14 cellular contexts compared by ENCODE assay signal in the genomic region with DNA sequence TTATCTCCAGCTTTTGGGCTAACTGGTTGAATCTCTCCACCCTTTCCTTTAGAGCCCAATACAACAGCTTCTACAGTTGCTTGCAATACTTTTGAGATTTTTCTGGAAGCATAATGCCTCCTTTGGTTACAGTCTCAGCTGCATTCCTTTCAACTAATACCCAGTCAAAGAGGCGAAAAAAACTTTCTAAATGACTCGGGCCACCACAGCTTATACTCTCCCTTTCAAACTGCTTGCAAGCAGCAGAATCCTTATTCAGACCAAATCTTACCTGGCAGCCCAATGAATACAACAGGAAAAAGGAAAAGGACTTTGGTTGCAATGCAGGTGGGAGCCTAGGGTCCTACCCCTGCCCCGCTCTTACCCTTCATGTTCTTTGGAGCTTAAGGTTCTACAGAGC. TPM values are rescaled to one million over a fixed set of nuclear protein-coding genes. Genes with fewer than 3 reads are reported as not detected.
DNase-seq lines count a peak whose midpoint lies in the region; ATAC-seq, FAIRE-seq and TF ChIP-seq lines count a peak whose summit lies in the region.
"Had no signal": no experiment of that assay in that cellular context is flagged by ENCODE, and none has a peak within 500 bp of the region (broad histone marks: within the 10 kb centered on the region; RNA-seq: fewer than 3 reads in every experiment).

No MANE protein-coding gene starts in this region.

- no peaks in the 10 kb centered on the region for H3K27me3 ChIP-seq in CD8-positive, alpha-beta memory T cell (ENCODE audit: insufficient read depth, low read length, poor library complexity, severe bottlenecking)
- H3K27me3 ChIP-seq in Caco-2 (replicated peaks; ENCODE audit: control insufficient read depth, insufficient read depth, low read length): no peaks in the 10 kb centered on the region
- peaks cover 75 to 86% of the 10 kb centered on the region in 2 experiments for H3K27me3 ChIP-seq in mesenchymal stem cell (ENCODE audit: control insufficient read depth in 1 of 2, insufficient read depth in 1 of 2, low read length in 2 of 2)

- H3K18ac ChIP-seq in mesenchymal stem cell (ENCODE audit: low read depth in 1 of 2, low read length in 2 of 2): no peak overlapping the region

- H3K9me3 Mint-ChIP-seq in activated T-cell treated with anti-CD3 and anti-CD28 coated beads, Interleukin-2, amount 50 U/mL, for 24 hours: peaks cover 3% of the 10 kb centered on the region
- no peaks in the 10 kb centered on the region for H3K9me3 Mint-ChIP-seq in CD8-positive, alpha-beta memory T cell
- no peaks in the 10 kb centered on the region for H3K9me3 Mint-ChIP-seq in activated T-helper 17 cell treated with anti-CD3 and anti-CD28 coated beads, Interleukin-2, amount 50 U/mL, for 72 hours
- H3K9me3 Mint-ChIP-seq in naive thymus-derived CD8-positive, alpha-beta T cell: peaks cover 0 to 3% (median 0%) of the 10 kb centered on the region in 9 donors
- H3K9me3 Mint-ChIP-seq in Caco-2 (ENCODE audit: unreplicated experiment): no peaks in the 10 kb centered on the region

- H4K91ac ChIP-seq in mesenchymal stem cell (ENCODE audit: low read length): no peak overlapping the region

- CTCF ChIA-PET in CD8-positive, alpha-beta memory T cell (lab: Charles Lee): interaction anchor here (1.0 to 3.0 kb wide), 6 partner anchors 11 to 134 kb away, joined by 3 to 18 read pairs (median 4); a partner anchor contains a TSS
- CTCF ChIA-PET in Caco-2 (lab: Charles Lee): interaction anchor here (0.9 kb wide), 1 partner anchor 11 kb away, joined by 5 read pairs; no protein-coding TSS in a partner anchor

- H3K4me3 ChIP-seq in CD8-positive, alpha-beta memory T cell (ENCODE audit: low read length): no peak overlapping the region
- H3K4me3 ChIP-seq in Caco-2 (ENCODE audit: low read depth, low read length) (no peak overlapping the region), mesenchymal stem cell (ENCODE audit: insufficient read depth in 1 of 2, low read depth in 1 of 2, low read length in 2 of 2) (no peak overlapping the region)

- H2BK120ac ChIP-seq in mesenchymal stem cell (ENCODE audit: low read depth, low read length): no peak overlapping the region

- H3K9ac ChIP-seq in mesenchymal stem cell (ENCODE audit: low read length): no peak overlapping the region

- H3K27me3 Mint-ChIP-seq in activated T-cell treated with anti-CD3 and anti-CD28 coated beads, Interleukin-2, amount 50 U/mL, for 24 hours: no peaks in the 10 kb centered on the region
- peaks cover 0 to 1% of the 10 kb centered on the region in 2 donors for H3K27me3 Mint-ChIP-seq in CD8-positive, alpha-beta memory T cell
- H3K27me3 Mint-ChIP-seq in activated T-helper 17 cell treated with anti-CD3 and anti-CD28 coated beads, Interleukin-2, amount 50 U/mL, for 72 hours: no peaks in the 10 kb centered on the region
- no peaks in the 10 kb centered on the region for H3K27me3 Mint-ChIP-seq in naive thymus-derived CD8-positive, alpha-beta T cell
- H3K27me3 Mint-ChIP-seq in Caco-2 (ENCODE audit: insufficient read depth, unreplicated experiment): no peaks in the 10 kb centered on the region

- FAIRE-seq in HTR-8/SVneo (lab: Jason Lieb, UNC): no peak
- FAIRE-seq: H1 had no signal

- H3K27ac Mint-ChIP-seq in activated T-cell treated with anti-CD3 and anti-CD28 coated beads, Interleukin-2, amount 50 U/mL, for 24 hours: peak overlapping the region; percentile 94
- peak overlapping the region in 7 of 8 donors; percentile 12 to 78 (median 37) for H3K27ac Mint-ChIP-seq in CD8-positive, alpha-beta memory T cell
- peak overlapping the region; percentile 55 for H3K27ac Mint-ChIP-seq in activated T-helper 17 cell treated with anti-CD3 and anti-CD28 coated beads, Interleukin-2, amount 50 U/mL, for 72 hours
- peak overlapping the region in 8 of 10 donors; percentile 3 to 86 (median 73) for H3K27ac Mint-ChIP-seq in naive thymus-derived CD8-positive, alpha-beta T cell
- no peak overlapping the region for H3K27ac Mint-ChIP-seq in Caco-2 (ENCODE audit: unreplicated experiment)

- no TSS peak for BruUV-seq in Caco-2 (replicated peaks; lab: Mats Ljungman, UMichigan)

- ATAC-seq in activated T-helper 17 cell treated with anti-CD3 and anti-CD28 coated beads, Interleukin-2, amount 50 U/mL, for 72 hours (replicated peaks): peak; percentile 30
- no peak for ATAC-seq in naive thymus-derived CD8-positive, alpha-beta T cell

- WGBS in mesenchymal stem cell: 78% methylated on average over 2 of the region's 3 CpGs

- peak overlapping the region; percentile 34 for H3K4me3 Mint-ChIP-seq in activated T-cell treated with anti-CD3 and anti-CD28 coated beads, Interleukin-2, amount 50 U/mL, for 24 hours
- H3K4me3 Mint-ChIP-seq in CD8-positive, alpha-beta memory T cell: no peak overlapping the region
- peak overlapping the region; percentile 42 for H3K4me3 Mint-ChIP-seq in activated T-helper 17 cell treated with anti-CD3 and anti-CD28 coated beads, Interleukin-2, amount 50 U/mL, for 72 hours
- no peak overlapping the region for H3K4me3 Mint-ChIP-seq in naive thymus-derived CD8-positive, alpha-beta T cell
- no peak overlapping the region for H3K4me3 Mint-ChIP-seq in Caco-2 (ENCODE audit: unreplicated experiment)

- no peaks in the 10 kb centered on the region for H3K79me1 ChIP-seq in mesenchymal stem cell (replicated peaks; ENCODE audit: low read length, poor library complexity, severe bottlenecking)

- intact Hi-C loops in Caco-2 (cut with micrococcal nuclease; ENCODE audit: unreplicated experiment): no loop called here

- H3K4me2 ChIP-seq in mesenchymal stem cell (ENCODE audit: low read length, poor library complexity, severe bottlenecking): no peak overlapping the region

- H2AK5ac ChIP-seq in mesenchymal stem cell (ENCODE audit: low read length, severe bottlenecking): no peak overlapping the region

- no peak overlapping the region for H2BK5ac ChIP-seq in mesenchymal stem cell (ENCODE audit: low read depth, low read length, poor library complexity, severe bottlenecking)

- H3K36me3 ChIP-seq in CD8-positive, alpha-beta memory T cell (ENCODE audit: insufficient read depth, low read length): peaks cover 23% of the 10 kb centered on the region
- H3K36me3 ChIP-seq in Caco-2 (ENCODE audit: control insufficient read depth, insufficient read depth, low read length): no peaks in the 10 kb centered on the region
- no peaks in the 10 kb centered on the region for H3K36me3 ChIP-seq in mesenchymal stem cell (ENCODE audit: control insufficient read depth in 1 of 2, insufficient read depth in 2 of 2, low read depth in 1 of 2, low read length in 2 of 2)

- no peak for DNase-seq in activated T-cell treated with anti-CD3 and anti-CD28 coated beads, Interleukin-2, amount 50 U/mL, for 24 hours
- DNase-seq in activated T-cell treated with anti-CD3 and anti-CD28 coated beads for 4 hours (no peak), Caco-2 (no peak), HTR-8/SVneo (ENCODE audit: insufficient read length, low spot score) (no peak), mesenchymal stem cell (no peak)
- DNase-seq in CD8-positive, alpha-beta memory T cell: no peak
- DNase-seq in naive thymus-derived CD8-positive, alpha-beta T cell: no peak
- DNase-seq: ACHN, DMS 273 treated with DMSO at 0.1 percent for 48 hours, NCI-H187 treated with DMSO at 0.1 percent for 48 hours, NCI-H510A, NCI-H82 had no signal

- peaks cover 84% of the 10 kb centered on the region for H3K4me1 Mint-ChIP-seq in activated T-cell treated with anti-CD3 and anti-CD28 coated beads, Interleukin-2, amount 50 U/mL, for 24 hours (ENCODE audit: low read depth)
- H3K4me1 Mint-ChIP-seq in CD8-positive, alpha-beta memory T cell: peaks cover 22 to 46% (median 29%) of the 10 kb centered on the region in 3 donors
- peaks cover 70% of the 10 kb centered on the region for H3K4me1 Mint-ChIP-seq in activated T-helper 17 cell treated with anti-CD3 and anti-CD28 coated beads, Interleukin-2, amount 50 U/mL, for 72 hours
- H3K4me1 Mint-ChIP-seq in naive thymus-derived CD8-positive, alpha-beta T cell: peaks cover 42 to 69% (median 56%) of the 10 kb centered on the region in 4 donors
- H3K4me1 Mint-ChIP-seq in Caco-2 (ENCODE audit: low read depth, unreplicated experiment): peaks cover 48% of the 10 kb centered on the region

- H2BK15ac ChIP-seq in mesenchymal stem cell (ENCODE audit: low read depth, poor library complexity, severe bottlenecking): no peak overlapping the region

- POLR2A ChIA-PET in CD8-positive, alpha-beta memory T cell (lab: Charles Lee): no interaction called here
- POLR2A ChIA-PET in naive thymus-derived CD8-positive, alpha-beta T cell (lab: Charles Lee): interaction anchor here (0.7 to 1.3 kb wide), 5 partner anchors 10 to 95 kb away, joined by 3 to 6 read pairs (median 5); a partner anchor contains a TSS
- POLR2A ChIA-PET in Caco-2 (lab: Charles Lee): no interaction called here

- no peak overlapping the region for H3K4ac ChIP-seq in mesenchymal stem cell (ENCODE audit: low read depth in 1 of 2, low read length in 2 of 2)

- H3K4me1 ChIP-seq in CD8-positive, alpha-beta memory T cell (ENCODE audit: insufficient read depth, low read length): peaks cover 56% of the 10 kb centered on the region
- H3K4me1 ChIP-seq in Caco-2 (peaks cover 76% of the 10 kb centered on the region), mesenchymal stem cell (ENCODE audit: control insufficient read depth, insufficient read depth, low read depth, low read length) (no peaks in the 10 kb centered on the region)

- H4K8ac ChIP-seq in mesenchymal stem cell (ENCODE audit: low read length): no peak overlapping the region

- TF ChIP-seq CTCF in Caco-2 (IDR thresholded peaks at IDR 0.05; ENCODE audit: insufficient read depth in 1 of 2, low read depth in 1 of 2, low read length in 1 of 2, severe bottlenecking in 1 of 2, unreplicated experiment in 1 of 2): no peak

- H3K27ac ChIP-seq in CD8-positive, alpha-beta memory T cell (ENCODE audit: low read depth, low read length): no peak overlapping the region
- H3K27ac ChIP-seq in mesenchymal stem cell (ENCODE audit: low read length, poor library complexity, severe bottlenecking): no peak overlapping the region

- H2BK12ac ChIP-seq in mesenchymal stem cell (ENCODE audit: low read length in 2 of 2): no peak overlapping the region

- H3K23ac ChIP-seq in mesenchymal stem cell (ENCODE audit: low read length in 2 of 2): no peak overlapping the region

- H2AFZ ChIP-seq in mesenchymal stem cell (ENCODE audit: low read depth, low read length): no peak overlapping the region

- H3K9me3 ChIP-seq in CD8-positive, alpha-beta memory T cell (ENCODE audit: low read length): no peaks in the 10 kb centered on the region
- H3K9me3 ChIP-seq in Caco-2 (no peaks in the 10 kb centered on the region), mesenchymal stem cell (ENCODE audit: control insufficient read depth, low read length) (no peaks in the 10 kb centered on the region)

- H3K36me3 Mint-ChIP-seq in activated T-cell treated with anti-CD3 and anti-CD28 coated beads, Interleukin-2, amount 50 U/mL, for 24 hours (ENCODE audit: low read depth): peaks cover 65% of the 10 kb centered on the region
- peaks cover 34 to 71% (median 47%) of the 10 kb centered on the region in 3 donors for H3K36me3 Mint-ChIP-seq in CD8-positive, alpha-beta memory T cell
- H3K36me3 Mint-ChIP-seq in activated T-helper 17 cell treated with anti-CD3 and anti-CD28 coated beads, Interleukin-2, amount 50 U/mL, for 72 hours (ENCODE audit: low read depth): no peaks in the 10 kb centered on the region
- H3K36me3 Mint-ChIP-seq in naive thymus-derived CD8-positive, alpha-beta T cell: peaks cover 16 to 69% (median 48%) of the 10 kb centered on the region in 3 donors
- peaks cover 9% of the 10 kb centered on the region for H3K36me3 Mint-ChIP-seq in Caco-2 (ENCODE audit: insufficient read depth, unreplicated experiment)

- no peak overlapping the region for H3K14ac ChIP-seq in mesenchymal stem cell (ENCODE audit: low read length in 2 of 2)

RNA-seq across cellular contexts. Expression of a gene that starts 15.8 kb away (rescaled TPM):
- 100 to 1,000 TPM; 363 to 387 TPM for total RNA-seq in CD8-positive, alpha-beta memory T cell
- polyA plus RNA-seq in CD8-positive, alpha-beta memory T cell: 210 TPM
- total RNA-seq in activated T-helper 17 cell treated with anti-CD3 and anti-CD28 coated beads, Interleukin-2, amount 50 U/mL, for 72 hours: 100 to 1,000 TPM in 1 of 2 donors, 10 to 100 TPM in 1; 74.0 to 276 TPM
- 100 to 1,000 TPM; 157 to 161 TPM for total RNA-seq in naive thymus-derived CD8-positive, alpha-beta T cell
- polyA plus RNA-seq in naive thymus-derived CD8-positive, alpha-beta T cell: 100 to 1,000 TPM; 120 to 195 (median 159) TPM
- total RNA-seq in Caco-2 (2022): 8.9 and 12.0 TPM in 2 replicates
- polyA plus RNA-seq in mesenchymal stem cell (2013, experiment 1 of 2): not detected
- polyA plus RNA-seq in mesenchymal stem cell (2013, experiment 2 of 2): not detected

RNA-seq across cellular contexts. Expression of a gene that starts 32.6 kb away (rescaled TPM):
- total RNA-seq in CD8-positive, alpha-beta memory T cell: not detected
- not detected for polyA plus RNA-seq in CD8-positive, alpha-beta memory T cell
- under 1 TPM in 1 of 2 donors, not detected in 1; 0.11 TPM for total RNA-seq in activated T-helper 17 cell treated with anti-CD3 and anti-CD28 coated beads, Interleukin-2, amount 50 U/mL, for 72 hours
- not detected for total RNA-seq in naive thymus-derived CD8-positive, alpha-beta T cell
- not detected for polyA plus RNA-seq in naive thymus-derived CD8-positive, alpha-beta T cell
- 0.09 TPM in 1 of 2 replicates, not detected in the other for total RNA-seq in Caco-2 (2022)
- polyA plus RNA-seq in mesenchymal stem cell (2013, experiment 1 of 2): 0.01 TPM
- 0.01 TPM for polyA plus RNA-seq in mesenchymal stem cell (2013, experiment 2 of 2)

RNA-seq across cellular contexts. Expression of a gene that starts 43.1 kb away (rescaled TPM):
- 100 to 1,000 TPM; 113 to 119 TPM for total RNA-seq in CD8-positive, alpha-beta memory T cell
- polyA plus RNA-seq in CD8-positive, alpha-beta memory T cell: 10.6 TPM
- 100 to 1,000 TPM in 1 of 2 donors, 10 to 100 TPM in 1; 31.5 to 111 TPM for total RNA-seq in activated T-helper 17 cell treated with anti-CD3 and anti-CD28 coated beads, Interleukin-2, amount 50 U/mL, for 72 hours
- 10 to 100 TPM; 11.2 to 12.6 TPM for total RNA-seq in naive thymus-derived CD8-positive, alpha-beta T cell
- 1 to 10 TPM; 1.9 to 3.4 (median 3.2) TPM for polyA plus RNA-seq in naive thymus-derived CD8-positive, alpha-beta T cell
- 29.6 and 31.8 TPM in 2 replicates for total RNA-seq in Caco-2 (2022)
- polyA plus RNA-seq in mesenchymal stem cell (2013, experiment 1 of 2): 0.15 TPM
- polyA plus RNA-seq in mesenchymal stem cell (2013, experiment 2 of 2): 0.11 TPM

RNA-seq across cellular contexts. Expression of a gene that starts 55.1 kb away (rescaled TPM):
- total RNA-seq in CD8-positive, alpha-beta memory T cell: 1 to 10 TPM; 4.5 to 5.5 TPM
- 0.36 TPM for polyA plus RNA-seq in CD8-positive, alpha-beta memory T cell
- 10 to 100 TPM in 1 of 2 donors, 1 to 10 TPM in 1; 2.8 to 21.7 TPM for total RNA-seq in activated T-helper 17 cell treated with anti-CD3 and anti-CD28 coated beads, Interleukin-2, amount 50 U/mL, for 72 hours
- 1 to 10 TPM; 2.8 to 3.1 TPM for total RNA-seq in naive thymus-derived CD8-positive, alpha-beta T cell
- 1 to 10 TPM in 2 of 3 donors, under 1 TPM in 1; 0.94 to 3.1 (median 1.2) TPM for polyA plus RNA-seq in naive thymus-derived CD8-positive, alpha-beta T cell
- total RNA-seq in Caco-2 (2022): 69.9 and 80.2 TPM in 2 replicates
- polyA plus RNA-seq in mesenchymal stem cell (2013, experiment 1 of 2): not detected
- polyA plus RNA-seq in mesenchymal stem cell (2013, experiment 2 of 2): 0.03 TPM

RNA-seq across cellular contexts. Expression of a gene that starts 56.4 kb away (rescaled TPM):
- total RNA-seq in CD8-positive, alpha-beta memory T cell: under 1 TPM; 0.26 to 0.33 TPM
- not detected for polyA plus RNA-seq in CD8-positive, alpha-beta memory T cell
- total RNA-seq in activated T-helper 17 cell treated with anti-CD3 and anti-CD28 coated beads, Interleukin-2, amount 50 U/mL, for 72 hours: 1 to 10 TPM in 1 of 2 donors, under 1 TPM in 1; 0.09 to 3.3 TPM
- not detected for total RNA-seq in naive thymus-derived CD8-positive, alpha-beta T cell
- not detected for polyA plus RNA-seq in naive thymus-derived CD8-positive, alpha-beta T cell
- total RNA-seq in Caco-2 (2022): 0.70 TPM in 2 replicates
- 0.01 TPM for polyA plus RNA-seq in mesenchymal stem cell (2013, experiment 1 of 2)
- not detected for polyA plus RNA-seq in mesenchymal stem cell (2013, experiment 2 of 2)

Comparison
In these comparisons a context has a peak if more than half of its experiments do, and no peak if none do; other contexts are left out.
1. H3K4me3 Mint-ChIP-seq: peak in activated T-cell treated with anti-CD3 and anti-CD28 coated beads, Interleukin-2, amount 50 U/mL, for 24 hours (single experiment) and activated T-helper 17 cell treated with anti-CD3 and anti-CD28 coated beads, Interleukin-2, amount 50 U/mL, for 72 hours (single experiment); none in CD8-positive, alpha-beta memory T cell (0 of 7), naive thymus-derived CD8-positive, alpha-beta T cell (0 of 10) and Caco-2 (single experiment).